30 cellular contexts compared by ENCODE assay signal in genomic region chr7:17556247-17556646, GRCh38.
DNase-seq lines count a peak whose midpoint lies in the region; ATAC-seq, FAIRE-seq and TF ChIP-seq lines count a peak whose summit lies in the region.
"Had no signal": no experiment of that assay in that cellular context is flagged by ENCODE, and none has a peak within 500 bp of the region (broad histone marks: within the 10 kb centered on the region; RNA-seq: fewer than 3 reads in every experiment).

No MANE protein-coding gene starts in this region.

- no peak overlapping the region for H3K4me3 Mint-ChIP-seq in osteocyte (ENCODE audit: unreplicated experiment)
- no peak overlapping the region for H3K4me3 Mint-ChIP-seq in CD8-positive, alpha-beta memory T cell
- no peak overlapping the region for H3K4me3 Mint-ChIP-seq in stimulated activated memory B cell treated with anti-CD40 and anti-IgM and Interleukin-4, amounts not matched to agents 10 μg/mL and 1 μg/mL and 100 μg/mL, for 72 hours
- H3K4me3 Mint-ChIP-seq: naive B cell; stimulated activated effector memory CD8-positive, alpha-beta T cell treated with anti-CD3 and anti-CD28 coated beads, Interleukin-12 subunit alpha, Interleukin-12 subunit beta, amount 100 ng/mL, for 72 hours had no signal

- H3K27me3 Mint-ChIP-seq in osteocyte (ENCODE audit: unreplicated experiment): no peaks in the 10 kb centered on the region
- H3K27me3 Mint-ChIP-seq in CD8-positive, alpha-beta memory T cell: peaks cover 0 to 4% of the 10 kb centered on the region in 2 donors
- no peaks in the 10 kb centered on the region for H3K27me3 Mint-ChIP-seq in stimulated activated memory B cell treated with anti-CD40 and anti-IgM and Interleukin-4, amounts not matched to agents 10 μg/mL and 1 μg/mL and 100 μg/mL, for 72 hours
- H3K27me3 Mint-ChIP-seq: naive B cell had no signal

- CTCF ChIA-PET in CD8-positive, alpha-beta memory T cell (lab: Charles Lee): no interaction called here

- no peak for TF ChIP-seq POLR2A in vagina (IDR thresholded peaks at IDR 0.05)

- H3K36me3 Mint-ChIP-seq in osteocyte (ENCODE audit: unreplicated experiment): peaks cover 5% of the 10 kb centered on the region
- H3K36me3 Mint-ChIP-seq in CD8-positive, alpha-beta memory T cell: no peaks in the 10 kb centered on the region
- no peaks in the 10 kb centered on the region for H3K36me3 Mint-ChIP-seq in stimulated activated memory B cell treated with anti-CD40 and anti-IgM and Interleukin-4, amounts not matched to agents 10 μg/mL and 1 μg/mL and 100 μg/mL, for 72 hours
- H3K36me3 Mint-ChIP-seq: naive B cell; stimulated activated effector memory CD8-positive, alpha-beta T cell treated with anti-CD3 and anti-CD28 coated beads, Interleukin-12 subunit alpha, Interleukin-12 subunit beta, amount 100 ng/mL, for 72 hours had no signal

- no peak overlapping the region for H3K4me3 ChIP-seq in right atrium auricular region
- no peak overlapping the region for H3K4me3 ChIP-seq in heart right ventricle
- no peak overlapping the region for H3K4me3 ChIP-seq in vagina
- no peak overlapping the region for H3K4me3 ChIP-seq in CD8-positive, alpha-beta memory T cell (ENCODE audit: low read length)
- H3K4me3 ChIP-seq: MG63 had no signal

- intact Hi-C loops in Right ventricle myocardium inferior (cut with DNase I): no loop called here
- intact Hi-C loops in heart right ventricle (cut with DNase I): no loop called here
- intact Hi-C loops in vagina (cut with DNase I): no loop called here

- FAIRE-seq in urothelium cell line (lab: Jason Lieb, UNC): no peak
- FAIRE-seq: colon, TTC549 had no signal

- H3K27ac Mint-ChIP-seq in osteocyte (ENCODE audit: unreplicated experiment): peak overlapping the region; percentile 62
- no peak overlapping the region for H3K27ac Mint-ChIP-seq in CD8-positive, alpha-beta memory T cell
- no peak overlapping the region for H3K27ac Mint-ChIP-seq in stimulated activated memory B cell treated with anti-CD40 and anti-IgM and Interleukin-4, amounts not matched to agents 10 μg/mL and 1 μg/mL and 100 μg/mL, for 72 hours
- H3K27ac Mint-ChIP-seq: naive B cell; stimulated activated effector memory CD8-positive, alpha-beta T cell treated with anti-CD3 and anti-CD28 coated beads, Interleukin-12 subunit alpha, Interleukin-12 subunit beta, amount 100 ng/mL, for 72 hours had no signal

- DNase-seq in Right ventricle myocardium inferior (ENCODE audit: missing footprints): no peak
- no peak for DNase-seq in right atrium auricular region (ENCODE audit: low spot score)
- peak in 1 of 2 donors; percentile 12 for DNase-seq in heart right ventricle
- DNase-seq in osteocyte (ENCODE audit: extremely low spot score, unreplicated experiment): no peak
- DNase-seq in vagina (ENCODE audit: extremely low spot score in 2 of 2): no peak
- DNase-seq in CD8-positive, alpha-beta memory T cell: no peak
- DNase-seq in urothelium cell line (ENCODE audit: low spot score): no peak
- DNase-seq: activated CD4-positive, alpha-beta T cell treated with anti-CD3 and anti-CD28 coated beads, Interleukin-2, amount 50 U/mL, for 4 hours; activated naive CD4-positive, alpha-beta T cell treated with Interleukin-2 at 50 U/mL for 16 hours; COR-L47; DMS53; effector memory CD4-positive, alpha-beta T cell; erythroblast; foreskin fibroblast; KBM-7; MG63; naive B cell; NCI-H1417; NCI-H2081; NCI-H345; NCI-H748 treated with DMSO at 0.1 percent for 48 hours; stimulated activated CD4-positive, alpha-beta T cell treated with anti-CD3 and anti-CD28 coated beads, Interleukin-12 subunit alpha, Interleukin-12 subunit beta, amount 100 ng/mL, for 4 hours; stimulated activated CD4-positive, alpha-beta T cell treated with anti-CD3 and anti-CD28 coated beads, Interleukin-4, amount 100 ng/mL, for 1 hour; T-helper 1 cell had no signal

- H3K9me3 Mint-ChIP-seq in osteocyte (ENCODE audit: unreplicated experiment): peaks cover 15% of the 10 kb centered on the region
- H3K9me3 Mint-ChIP-seq in CD8-positive, alpha-beta memory T cell: no peaks in the 10 kb centered on the region
- no peaks in the 10 kb centered on the region for H3K9me3 Mint-ChIP-seq in stimulated activated memory B cell treated with anti-CD40 and anti-IgM and Interleukin-4, amounts not matched to agents 10 μg/mL and 1 μg/mL and 100 μg/mL, for 72 hours
- H3K9me3 Mint-ChIP-seq: naive B cell; stimulated activated effector memory CD8-positive, alpha-beta T cell treated with anti-CD3 and anti-CD28 coated beads, Interleukin-12 subunit alpha, Interleukin-12 subunit beta, amount 100 ng/mL, for 72 hours had no signal

- H3K27me3 ChIP-seq in right atrium auricular region (no peaks in the 10 kb centered on the region), heart right ventricle (no peaks in the 10 kb centered on the region), vagina (no peaks in the 10 kb centered on the region)
- no peaks in the 10 kb centered on the region for H3K27me3 ChIP-seq in CD8-positive, alpha-beta memory T cell (ENCODE audit: insufficient read depth, low read length, poor library complexity, severe bottlenecking)
- H3K27me3 ChIP-seq: MG63 had no signal

- WGBS in heart right ventricle, 2 donors: 29 to 31% methylated on average over 1 of the region's 1 CpG

- H3K4me1 ChIP-seq in right atrium auricular region (peaks cover 0 to 20% of the 10 kb centered on the region in 2 donors), heart right ventricle (peaks cover 0 to 16% (median 15%) of the 10 kb centered on the region in 9 donors), vagina (peaks cover 55% of the 10 kb centered on the region)
- H3K4me1 ChIP-seq in CD8-positive, alpha-beta memory T cell (ENCODE audit: insufficient read depth, low read length): no peaks in the 10 kb centered on the region

- no peak for TF ChIP-seq CTCF in right atrium auricular region (IDR thresholded peaks at IDR 0.05)
- TF ChIP-seq CTCF in heart right ventricle (IDR thresholded peaks at IDR 0.05): no peak
- TF ChIP-seq CTCF in osteocyte (IDR thresholded peaks at IDR 0.05): no peak
- TF ChIP-seq CTCF in vagina (IDR thresholded peaks at IDR 0.05): no peak

- ATAC-seq in Right ventricle myocardium inferior (peak; percentile 85), heart right ventricle (peak; percentile 50 to 92 (median 71))
- no peak for ATAC-seq in stimulated activated memory B cell treated with anti-CD40 and anti-IgM and Interleukin-4, amounts not matched to agents 10 μg/mL and 1 μg/mL and 100 μg/mL, for 72 hours
- ATAC-seq: HCT116; stimulated activated effector memory CD8-positive, alpha-beta T cell treated with anti-CD3 and anti-CD28 coated beads, Interleukin-12 subunit alpha, Interleukin-12 subunit beta, amount 100 ng/mL, for 72 hours had no signal

- H3K27ac ChIP-seq in right atrium auricular region: peak overlapping the region in 1 of 2 donors; percentile 24
- H3K27ac ChIP-seq in heart right ventricle: peak overlapping the region in 5 of 10 donors; percentile 5 to 45 (median 17)
- peak overlapping the region; percentile 61 for H3K27ac ChIP-seq in vagina
- no peak overlapping the region for H3K27ac ChIP-seq in CD8-positive, alpha-beta memory T cell (ENCODE audit: low read depth, low read length)
- H3K27ac ChIP-seq: 22Rv1 had no signal

- POLR2A ChIA-PET in CD8-positive, alpha-beta memory T cell (lab: Charles Lee): no interaction called here

- H3K36me3 ChIP-seq in right atrium auricular region: no peaks in the 10 kb centered on the region
- H3K36me3 ChIP-seq in heart right ventricle: no peaks in the 10 kb centered on the region
- no peaks in the 10 kb centered on the region for H3K36me3 ChIP-seq in vagina
- no peaks in the 10 kb centered on the region for H3K36me3 ChIP-seq in CD8-positive, alpha-beta memory T cell (ENCODE audit: insufficient read depth, low read length)
- H3K36me3 ChIP-seq: MG63 had no signal

- H3K9me3 ChIP-seq in right atrium auricular region (no peaks in the 10 kb centered on the region), heart right ventricle (no peaks in the 10 kb centered on the region), vagina (no peaks in the 10 kb centered on the region)
- H3K9me3 ChIP-seq in CD8-positive, alpha-beta memory T cell (ENCODE audit: low read length): no peaks in the 10 kb centered on the region
- H3K9me3 ChIP-seq: MG63 had no signal

- peaks cover 47% of the 10 kb centered on the region for H3K4me1 Mint-ChIP-seq in osteocyte (ENCODE audit: unreplicated experiment)
- no peaks in the 10 kb centered on the region for H3K4me1 Mint-ChIP-seq in CD8-positive, alpha-beta memory T cell
- H3K4me1 Mint-ChIP-seq in stimulated activated memory B cell treated with anti-CD40 and anti-IgM and Interleukin-4, amounts not matched to agents 10 μg/mL and 1 μg/mL and 100 μg/mL, for 72 hours: no peaks in the 10 kb centered on the region
- H3K4me1 Mint-ChIP-seq: stimulated activated effector memory CD8-positive, alpha-beta T cell treated with anti-CD3 and anti-CD28 coated beads, Interleukin-12 subunit alpha, Interleukin-12 subunit beta, amount 100 ng/mL, for 72 hours had no signal
